ENCODE assay signal across 24 cellular contexts in genomic region chr9:90905822-90906221, GRCh38.
"Had no signal": no experiment of that assay in that cellular context is flagged by ENCODE, and none has a peak within 500 bp of the region (broad histone marks: within the 10 kb centered on the region; RNA-seq: fewer than 3 reads in every experiment).

No MANE protein-coding gene starts in this region.

- H3K4me3 ChIP-seq: PC-9, SJCRH30, SK-N-MC had no signal

- H3K27me3 ChIP-seq: SJCRH30 had no signal

- H3K36me3 ChIP-seq: SJCRH30 had no signal

- H3K4me1 ChIP-seq: SJCRH30 had no signal

- H3K9me3 ChIP-seq: SJCRH30 had no signal

- FAIRE-seq: RCC 7860 had no signal

- DNase-seq: Karpas-422, NCI-H1048, NCI-H1092 treated with DMSO at 0.1 percent for 48 hours, NCI-H1436, NCI-H146, NCI-H1694, NCI-H1930, NCI-H2227 treated with DMSO at 0.1 percent for 48 hours, NCI-H345, NCI-H446, NCI-H510A treated with DMSO at 0.1 percent for 48 hours, NCI-H524 treated with DMSO at 0.1 percent for 48 hours, NCI-H526 treated with DMSO at 0.1 percent for 48 hours, PC-9, SHP77, SIG-M5, SJCRH30 had no signal

- H3K27ac ChIP-seq: KMS-11, PC-9, RWPE1, SJCRH30, SK-N-MC had no signal

- ATAC-seq: Panc1, Right ventricle myocardium inferior, SK-N-SH treated with all-trans-retinoic acid at 6 μM for 48 hours had no signal
